27 cellular contexts compared by ENCODE assay signal in genomic region chr7:101605611-101606010, GRCh38. TPM values are rescaled to one million over a fixed set of nuclear protein-coding genes. Genes with fewer than 3 reads are reported as not detected.
"Had no signal": no experiment of that assay in that cellular context is flagged by ENCODE, and none has a peak within 500 bp of the region (broad histone marks: within the 10 kb centered on the region; RNA-seq: fewer than 3 reads in every experiment).

No MANE protein-coding gene starts in this region.

- H3K36me3 Mint-ChIP-seq: activated CD4-positive, alpha-beta memory T cell treated with anti-CD3 and anti-CD28 coated beads for 36 hours; activated naive CD8-positive, alpha-beta T cell; brain; T-cell had no signal

- H3K4me3 ChIP-seq: SK-N-MC had no signal

- DNase-seq: activated CD4-positive, alpha-beta memory T cell treated with anti-CD3 and anti-CD28 coated beads for 36 hours; activated CD4-positive, alpha-beta T cell treated with anti-CD3 and anti-CD28 coated beads, Interleukin-2, amount 10 ng/mL, durations not matched to agents 7 days and 5 days; activated CD4-positive, CD25-positive, alpha-beta regulatory T cell; activated CD8-positive, alpha-beta memory T cell treated with anti-CD3 and anti-CD28 coated beads for 24 hours; activated gamma-delta T cell; activated naive CD4-positive, alpha-beta T cell treated with anti-CD3 and anti-CD28 coated beads for 36 hours; activated T-cell treated with anti-CD3 and anti-CD28 coated beads, Interleukin-2, amount 50 U/mL, for 4 hours; amygdala; KG1; NCI-H1092 treated with DMSO at 0.1 percent for 48 hours; NCI-H1436; NCI-H1694 treated with DMSO at 0.1 percent for 48 hours; NCI-H2029 treated with DMSO at 0.1 percent for 48 hours; NCI-H345; NCI-H510A; NCI-H526 treated with DMSO at 0.1 percent for 48 hours; NCI-H82; T-cell; T-helper 2 cell had no signal

- H3K4me3 Mint-ChIP-seq: activated CD4-positive, alpha-beta memory T cell treated with anti-CD3 and anti-CD28 coated beads for 36 hours; activated CD4-positive, alpha-beta T cell treated with anti-CD3 and anti-CD28 coated beads, Interleukin-2, amount 10 ng/mL, durations not matched to agents 7 days and 5 days; activated naive CD4-positive, alpha-beta T cell treated with anti-CD3 and anti-CD28 coated beads for 36 hours; activated naive CD8-positive, alpha-beta T cell; activated T-cell treated with anti-CD3 and anti-CD28 coated beads, Interleukin-2, amount 50 U/mL, for 4 hours; brain; T-cell had no signal

- H3K27ac ChIP-seq: SK-N-MC, VCaP had no signal

- H3K9me3 Mint-ChIP-seq: activated CD4-positive, alpha-beta memory T cell treated with anti-CD3 and anti-CD28 coated beads for 36 hours; activated CD4-positive, alpha-beta T cell treated with anti-CD3 and anti-CD28 coated beads, Interleukin-2, amount 10 ng/mL, durations not matched to agents 7 days and 5 days; activated naive CD4-positive, alpha-beta T cell treated with anti-CD3 and anti-CD28 coated beads for 36 hours; activated T-cell treated with anti-CD3 and anti-CD28 coated beads, Interleukin-2, amount 50 U/mL, for 4 hours; T-cell had no signal

- ATAC-seq: activated T-cell treated with anti-CD3 and anti-CD28 coated beads, Interleukin-2, amount 50 U/mL, for 4 hours; Right ventricle myocardium inferior; T-cell had no signal

- H3K27ac Mint-ChIP-seq: activated CD4-positive, alpha-beta memory T cell treated with anti-CD3 and anti-CD28 coated beads for 36 hours; activated CD4-positive, alpha-beta T cell treated with anti-CD3 and anti-CD28 coated beads, Interleukin-2, amount 10 ng/mL, durations not matched to agents 7 days and 5 days; activated naive CD4-positive, alpha-beta T cell treated with anti-CD3 and anti-CD28 coated beads for 36 hours; activated naive CD8-positive, alpha-beta T cell; T-cell had no signal

- H3K4me1 Mint-ChIP-seq: activated CD4-positive, alpha-beta T cell treated with anti-CD3 and anti-CD28 coated beads, Interleukin-2, amount 10 ng/mL, durations not matched to agents 7 days and 5 days; T-cell had no signal

- H3K27me3 Mint-ChIP-seq: activated naive CD8-positive, alpha-beta T cell had no signal

RNA-seq across cellular contexts. Expression of gene MYL10, which starts 23.5 kb away (rescaled TPM):
- total RNA-seq: activated CD4-positive, alpha-beta memory T cell treated with anti-CD3 and anti-CD28 coated beads for 36 hours; activated CD4-positive, alpha-beta T cell treated with anti-CD3 and anti-CD28 coated beads, Interleukin-2, amount 10 ng/mL, durations not matched to agents 7 days and 5 days; activated naive CD4-positive, alpha-beta T cell treated with anti-CD3 and anti-CD28 coated beads for 36 hours; activated T-cell treated with anti-CD3 and anti-CD28 coated beads, Interleukin-2, amount 50 U/mL, for 4 hours; M059J; OCI-LY7; Right ventricle myocardium inferior; RPMI7951; T-cell had no signal
